ENCODE assay signal across 8 cellular contexts in the genomic region with DNA sequence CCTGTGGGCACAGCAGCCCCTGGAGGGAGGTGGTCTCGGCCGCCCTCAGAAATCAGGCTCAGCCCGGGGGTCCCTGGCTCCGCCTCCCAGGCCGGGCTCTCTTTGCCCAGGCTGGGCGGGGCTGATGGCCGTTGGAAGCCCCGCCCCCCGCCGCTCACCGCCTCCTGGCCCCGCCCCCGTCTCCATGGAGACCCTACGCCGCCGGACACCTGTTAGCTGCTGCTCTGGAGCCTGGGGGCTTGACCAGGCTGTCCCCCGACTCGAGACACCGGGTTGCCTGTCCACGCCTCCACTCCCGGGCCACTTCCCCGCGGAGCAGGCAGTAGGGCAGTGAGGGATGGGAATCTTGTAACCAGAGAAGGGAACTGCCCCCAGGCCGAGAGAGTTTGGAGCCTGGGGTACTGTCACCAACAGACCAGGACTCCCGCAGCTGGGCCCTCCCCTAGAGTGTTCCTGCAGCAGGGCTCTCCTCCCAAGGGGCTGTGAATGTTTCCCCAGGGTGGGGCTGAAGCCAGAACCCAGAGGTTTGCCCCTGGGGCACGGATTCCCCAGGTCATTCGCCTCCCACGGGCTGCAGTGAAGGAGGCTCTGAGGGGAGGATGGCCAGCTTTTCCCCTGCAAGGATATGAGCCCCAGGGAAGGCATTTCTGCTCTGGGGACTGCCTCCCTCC.
DNase-seq lines count a peak whose midpoint lies in the region; ATAC-seq lines count a peak whose summit lies in the region.

No MANE protein-coding gene starts in this region.

- peak overlapping the region; percentile 51 for H3K9ac ChIP-seq in HUES6 (ENCODE audit: low read length)

- ATAC-seq in HG03457 (IDR thresholded peaks at IDR 0.05; ENCODE audit: unreplicated experiment) = no peak

- peaks cover 9% of the 10 kb centered on the region for H3K9me3 ChIP-seq in HUES6 (ENCODE audit: control insufficient read depth, insufficient read depth, low read depth, low read length)

- no peak overlapping the region for H3K27ac Mint-ChIP-seq in activated naive CD4-positive, alpha-beta T cell treated with anti-CD3 and anti-CD28 coated beads, Interleukin-2, amount 50 U/mL, for 24 hours

- peaks cover 3% of the 10 kb centered on the region for H3K27me3 Mint-ChIP-seq in activated naive CD4-positive, alpha-beta T cell treated with anti-CD3 and anti-CD28 coated beads, Interleukin-2, amount 50 U/mL, for 24 hours

- no peak overlapping the region for H3K27ac ChIP-seq in HUES6 (ENCODE audit: low read depth, low read length)

- DNase-seq in activated naive CD4-positive, alpha-beta T cell treated with Interleukin-2 at 50 U/mL for 16 hours = peak; percentile 31
- no peak for DNase-seq in activated naive CD4-positive, alpha-beta T cell treated with anti-CD3 and anti-CD28 coated beads, Interleukin-2, amount 50 U/mL, for 16 hours
- peak; percentile 87 for DNase-seq in islet precursor cell
- peak; percentile 4 for DNase-seq in stimulated activated naive CD4-positive, alpha-beta T cell treated with Interleukin-2 at 50 U/mL for 16 hours (lab: John Stamatoyannopoulos, UW)
- no peak for DNase-seq in NCI-H2171 treated with DMSO at 0.1 percent for 48 hours (lab: John Stamatoyannopoulos, UW)

- no peaks in the 10 kb centered on the region for H3K36me3 Mint-ChIP-seq in activated naive CD4-positive, alpha-beta T cell treated with anti-CD3 and anti-CD28 coated beads, Interleukin-2, amount 50 U/mL, for 24 hours

- H3K4me1 Mint-ChIP-seq in activated naive CD4-positive, alpha-beta T cell treated with anti-CD3 and anti-CD28 coated beads, Interleukin-2, amount 50 U/mL, for 24 hours = peaks cover 16% of the 10 kb centered on the region

- peaks cover 3% of the 10 kb centered on the region; the same call in 1 of the 2 replicates for H3K4me1 ChIP-seq in HUES6 (ENCODE audit: control insufficient read depth, insufficient read depth, low read length)

- peaks cover 47% of the 10 kb centered on the region for H3K27me3 ChIP-seq in HUES6 (ENCODE audit: control insufficient read depth, insufficient read depth, low read length)

- H3K9me3 Mint-ChIP-seq in activated naive CD4-positive, alpha-beta T cell treated with anti-CD3 and anti-CD28 coated beads, Interleukin-2, amount 50 U/mL, for 24 hours = no peaks in the 10 kb centered on the region

- no peaks in the 10 kb centered on the region for H3K36me3 ChIP-seq in HUES6 (ENCODE audit: control insufficient read depth, insufficient read depth, low read length)

- H3K4me3 Mint-ChIP-seq in activated naive CD4-positive, alpha-beta T cell treated with anti-CD3 and anti-CD28 coated beads, Interleukin-2, amount 50 U/mL, for 24 hours = peak overlapping the region; percentile 83

- H3K4me3 ChIP-seq in HUES6 (ENCODE audit: low read depth, low read length) = peak overlapping the region; percentile 83

Comparison
In these comparisons a context has a peak if more than half of its experiments do, and no peak if none do; other contexts are left out.
1. DNase-seq: peak in activated naive CD4-positive, alpha-beta T cell treated with Interleukin-2 at 50 U/mL for 16 hours (single experiment), islet precursor cell (single experiment) and stimulated activated naive CD4-positive, alpha-beta T cell treated with Interleukin-2 at 50 U/mL for 16 hours (single experiment); none in activated naive CD4-positive, alpha-beta T cell treated with anti-CD3 and anti-CD28 coated beads, Interleukin-2, amount 50 U/mL, for 16 hours (single experiment) and NCI-H2171 treated with DMSO at 0.1 percent for 48 hours (single experiment).